11 cellular contexts compared by ENCODE assay signal in the genomic region with DNA sequence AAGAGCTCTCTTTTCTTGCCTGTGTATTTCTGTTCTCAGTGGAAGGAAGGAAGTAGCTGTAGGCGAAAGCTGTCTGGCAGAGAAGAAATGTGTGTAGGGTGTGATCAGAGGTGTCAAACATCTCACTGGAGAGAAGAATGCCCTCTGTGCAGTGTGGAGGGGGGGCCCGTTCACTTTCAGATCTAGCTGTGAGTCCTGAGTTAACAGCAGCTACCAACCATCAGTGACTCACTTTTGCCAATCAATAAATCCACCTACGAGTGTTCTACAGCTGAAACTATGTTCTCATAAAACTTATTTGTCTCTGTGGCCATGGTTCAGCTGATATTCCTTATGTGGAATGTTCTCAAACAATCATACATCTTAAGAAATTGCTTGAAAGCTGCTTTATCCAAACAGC.
A peak's percentile ranks its signal among the peaks of the same experiment; 100 is the strongest.
DNase-seq lines count a peak whose midpoint lies in the region; ATAC-seq and TF ChIP-seq lines count a peak whose summit lies in the region.
"Had no signal": no experiment of that assay in that cellular context is flagged by ENCODE, and none has a peak within 500 bp of the region (broad histone marks: within the 10 kb centered on the region; RNA-seq: fewer than 3 reads in every experiment).

No MANE protein-coding gene starts in this region.

- DNase-seq in LNCaP clone FGC (ENCODE audit: low read depth) (peak; percentile 61), natural killer cell (peak; percentile 50), NCI-H187 (lab: John Stamatoyannopoulos, UW) (no peak), T-helper 17 cell (no peak)
- peak; percentile 77 for DNase-seq in activated T-cell treated with anti-CD3 and anti-CD28 coated beads, Interleukin-2, amount 50 U/mL, for 48 hours
- peak; percentile 76 for DNase-seq in stimulated activated CD8-positive, alpha-beta memory T cell treated with anti-CD3 and anti-CD28 coated beads, Interleukin-4, amount 100 ng/mL, for 48 hours
- DNase-seq: amniotic stem cell had no signal

- no peaks in the 10 kb centered on the region for H3K9me3 ChIP-seq in T-helper 17 cell (ENCODE audit: control insufficient read depth, low read length, poor library complexity, severe bottlenecking)

- ATAC-seq in natural killer cell (peak; percentile 97 to 99 (median 98)), HG02571 (IDR thresholded peaks at IDR 0.05; ENCODE audit: unreplicated experiment) (no peak), T-helper 17 cell (no peak)
- ATAC-seq: K562 had no signal

- H3K9me3 Mint-ChIP-seq in natural killer cell, result no peaks in the 10 kb centered on the region

- TF ChIP-seq CTCF in LNCaP clone FGC (IDR thresholded peaks at IDR 0.05; ENCODE audit: control insufficient read depth, extremely low read depth, insufficient read depth) (no peak), natural killer cell (IDR thresholded peaks at IDR 0.05) (no peak)

- H3K27me3 Mint-ChIP-seq in natural killer cell (ENCODE audit: low read depth in 2 of 2) (no peaks in the 10 kb centered on the region), T-helper 17 cell (peaks cover 26% of the 10 kb centered on the region)

- H3K27ac Mint-ChIP-seq in natural killer cell (peak overlapping the region; percentile 75 to 82), T-helper 17 cell (no peak overlapping the region)
- H3K27ac Mint-ChIP-seq: neural progenitor cell had no signal

- peaks cover 26 to 36% of the 10 kb centered on the region in 2 donors for H3K4me1 Mint-ChIP-seq in natural killer cell
- H3K4me1 Mint-ChIP-seq in T-helper 17 cell, result peaks cover 3% of the 10 kb centered on the region

- no peak overlapping the region for H3K4me3 ChIP-seq in LNCaP clone FGC (ENCODE audit: low read depth, low read length)
- H3K4me3 ChIP-seq: K562, neural progenitor cell, PC-9 had no signal

- peak overlapping the region; percentile 70 for H3K4me3 Mint-ChIP-seq in natural killer cell
- H3K4me3 Mint-ChIP-seq in T-helper 17 cell, result no peak overlapping the region
- H3K4me3 Mint-ChIP-seq: neural progenitor cell had no signal

- intact Hi-C loops in natural killer cell (cut with micrococcal nuclease), result no loop called here

- H3K36me3 Mint-ChIP-seq in natural killer cell (no peaks in the 10 kb centered on the region), T-helper 17 cell (ENCODE audit: low read depth) (no peaks in the 10 kb centered on the region)

Comparison
In these comparisons a context has a peak if more than half of its experiments do, and no peak if none do; other contexts are left out.
1. DNase-seq: peak in LNCaP clone FGC (single experiment), activated T-cell treated with anti-CD3 and anti-CD28 coated beads, Interleukin-2, amount 50 U/mL, for 48 hours (2 of 2), natural killer cell (single experiment) and stimulated activated CD8-positive, alpha-beta memory T cell treated with anti-CD3 and anti-CD28 coated beads, Interleukin-4, amount 100 ng/mL, for 48 hours (single experiment); none in NCI-H187 (0 of 2) and T-helper 17 cell (0 of 3).
2. ATAC-seq: peak in natural killer cell (3 of 3); none in HG02571 (single experiment) and T-helper 17 cell (single experiment).